Comparison of ENCODE assay signal across 17 cellular contexts in the genomic region with DNA sequence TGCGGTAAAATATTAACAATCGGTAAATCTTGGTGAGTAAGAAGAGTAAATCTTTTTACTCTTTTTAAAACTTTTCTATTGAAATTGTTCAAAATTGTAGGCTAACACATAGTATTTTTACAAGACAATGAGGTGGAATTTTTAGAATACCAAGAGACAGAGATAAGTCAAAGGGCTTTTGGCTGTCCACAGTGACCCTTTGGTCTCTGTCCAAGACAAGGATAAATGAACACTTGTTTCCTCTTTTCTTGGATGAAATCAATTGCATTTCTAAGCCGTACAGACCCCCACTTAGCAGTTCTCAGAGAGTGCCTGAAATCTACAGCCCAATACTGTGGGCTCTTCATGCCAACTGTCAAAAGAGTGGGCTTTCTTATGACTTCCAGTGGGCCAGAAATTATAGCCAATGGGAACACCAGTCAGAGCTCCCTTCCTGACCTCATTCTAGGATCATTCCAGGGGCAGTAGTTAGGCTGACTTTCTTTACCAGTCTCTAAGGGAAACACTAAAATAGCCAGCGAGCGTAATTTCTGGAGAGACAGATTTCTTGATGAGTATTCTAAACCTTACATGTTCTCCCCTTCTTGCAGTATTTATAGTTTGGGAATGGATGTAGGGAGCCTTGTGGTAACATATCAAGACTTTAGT.
"Had no signal": no experiment of that assay in that cellular context is flagged by ENCODE, and none has a peak within 500 bp of the region (broad histone marks: within the 10 kb centered on the region; RNA-seq: fewer than 3 reads in every experiment).

No MANE protein-coding gene starts in this region.

- H3K27me3 Mint-ChIP-seq: activated CD4-positive, alpha-beta memory T cell treated with anti-CD3 and anti-CD28 coated beads, Interleukin-2, amount 10 ng/mL, durations not matched to agents 7 days and 5 days had no signal

- ATAC-seq: activated naive CD4-positive, alpha-beta T cell treated with anti-CD3 and anti-CD28 coated beads, Interleukin-2, amount 50 U/mL, for 72 hours; activated T-cell treated with anti-CD3 and anti-CD28 coated beads, Interleukin-2, amount 50 U/mL, for 4 hours; left colon; stimulated activated naive CD8-positive, alpha-beta T cell treated with anti-CD3 and anti-CD28 coated beads, Interleukin-15, Interleukin-2, amounts not matched to agents 100 U/mL and 50 U/mL, for 24 hours had no signal

- H3K27ac ChIP-seq: colonic mucosa, suprapubic skin, upper lobe of left lung, WERI-Rb-1 had no signal

- H3K36me3 ChIP-seq: colonic mucosa, suprapubic skin, upper lobe of left lung, WERI-Rb-1 had no signal

- H3K27ac Mint-ChIP-seq: activated CD4-positive, alpha-beta memory T cell treated with anti-CD3 and anti-CD28 coated beads, Interleukin-2, amount 10 ng/mL, durations not matched to agents 7 days and 5 days; activated naive CD4-positive, alpha-beta T cell treated with anti-CD3 and anti-CD28 coated beads, Interleukin-2, amount 50 U/mL, for 72 hours had no signal

- DNase-seq: activated CD4-positive, alpha-beta memory T cell treated with anti-CD3 and anti-CD28 coated beads, Interleukin-2, amount 10 ng/mL, durations not matched to agents 7 days and 5 days; activated effector memory CD4-positive, alpha-beta T cell treated with anti-CD3 and anti-CD28 coated beads, Interleukin-2, amount 50 U/mL, for 16 hours; activated T-cell treated with anti-CD3 and anti-CD28 coated beads, Interleukin-2, amount 50 U/mL, for 4 hours; caudate nucleus; colonic mucosa; foreskin melanocyte; left colon; mammary epithelial cell; posterior cingulate gyrus; retina; small intestine; stimulated activated naive CD8-positive, alpha-beta T cell treated with anti-CD3 and anti-CD28 coated beads, Interleukin-15, Interleukin-2, amounts not matched to agents 100 U/mL and 50 U/mL, for 24 hours; T-helper 9 cell; upper lobe of left lung; WERI-Rb-1 had no signal

- H3K4me3 Mint-ChIP-seq: activated CD4-positive, alpha-beta memory T cell treated with anti-CD3 and anti-CD28 coated beads, Interleukin-2, amount 10 ng/mL, durations not matched to agents 7 days and 5 days; activated T-cell treated with anti-CD3 and anti-CD28 coated beads, Interleukin-2, amount 50 U/mL, for 4 hours had no signal

- H3K9me3 Mint-ChIP-seq: activated CD4-positive, alpha-beta memory T cell treated with anti-CD3 and anti-CD28 coated beads, Interleukin-2, amount 10 ng/mL, durations not matched to agents 7 days and 5 days; activated naive CD4-positive, alpha-beta T cell treated with anti-CD3 and anti-CD28 coated beads, Interleukin-2, amount 50 U/mL, for 72 hours; activated T-cell treated with anti-CD3 and anti-CD28 coated beads, Interleukin-2, amount 50 U/mL, for 4 hours had no signal

- H3K9me3 ChIP-seq: colonic mucosa, suprapubic skin, upper lobe of left lung had no signal

- H3K4me3 ChIP-seq: colonic mucosa, suprapubic skin, upper lobe of left lung had no signal

- H3K4me1 ChIP-seq: colonic mucosa had no signal

- H3K27me3 ChIP-seq: colonic mucosa, suprapubic skin, upper lobe of left lung had no signal
